10 cellular contexts compared by ENCODE assay signal in genomic region chr22:20298110-20298802, GRCh38. TPM values are rescaled to one million over a fixed set of nuclear protein-coding genes. Genes with fewer than 3 reads are reported as not detected.
DNase-seq lines count a peak whose midpoint lies in the region; ATAC-seq and TF ChIP-seq lines count a peak whose summit lies in the region.
"Had no signal": no experiment of that assay in that cellular context is flagged by ENCODE, and none has a peak within 500 bp of the region (broad histone marks: within the 10 kb centered on the region; RNA-seq: fewer than 3 reads in every experiment).

No MANE protein-coding gene starts in this region.

- H3K27ac Mint-ChIP-seq in Calu3 (ENCODE audit: unreplicated experiment) (no peak overlapping the region), T-cell (peak overlapping the region; percentile 17 to 55)

- POLR2A ChIA-PET in T-cell (lab: Charles Lee): no interaction called here

- H3K36me3 Mint-ChIP-seq in Calu3 (ENCODE audit: insufficient read depth, unreplicated experiment) (peaks cover 26% of the 10 kb centered on the region), T-cell (no peaks in the 10 kb centered on the region)

- 44 to 67% methylated on average over 19 to 24 of the region's 25 CpGs for WGBS in esophagus squamous epithelium, 2 donors
- 56% methylated on average over 25 of the region's 25 CpGs for WGBS in prostate gland

- DNase-seq in Calu3 (no peak), T-cell (peak in 1 of 34 experiments; percentile 9), esophagus squamous epithelium (lab: John Stamatoyannopoulos, UW) (no peak), prostate gland (ENCODE audit: low spot score) (no peak), posterior vena cava (ENCODE audit: low spot score) (no peak), NCI-H345 (lab: John Stamatoyannopoulos, UW) (no peak), substantia nigra (lab: John Stamatoyannopoulos, UW) (no peak)
- DNase-seq in activated effector memory CD4-positive, alpha-beta T cell treated with Interleukin-2 at 50 U/mL for 16 hours: no peak
- DNase-seq: NCI-H1694 had no signal

- CTCF ChIA-PET in Calu3 (lab: Charles Lee): interaction anchor here (0.5 kb wide), 1 partner anchor 237 kb away, joined by 3 read pairs; no protein-coding TSS in a partner anchor
- CTCF ChIA-PET in T-cell (lab: Charles Lee): no interaction called here

- BruUV-seq in Calu3 (replicated peaks; lab: Mats Ljungman, UMichigan): no TSS peak

- H3K27me3 Mint-ChIP-seq in Calu3 (ENCODE audit: unreplicated experiment) (peaks cover 90% of the 10 kb centered on the region), T-cell (no peaks in the 10 kb centered on the region)

- ATAC-seq in T-cell (replicated peaks in 1 of 4): no peak

- H3K27me3 ChIP-seq in esophagus squamous epithelium: peaks cover 0 to 28% (median 0%) of the 10 kb centered on the region in 4 donors
- no peaks in the 10 kb centered on the region for H3K27me3 ChIP-seq in prostate gland (replicated peaks; ENCODE audit: insufficient read depth)
- H3K27me3 ChIP-seq: ovary had no signal

- no peak for TF ChIP-seq CTCF in Calu3 (IDR thresholded peaks at IDR 0.05; ENCODE audit: unreplicated experiment)
- no peak for TF ChIP-seq CTCF in esophagus squamous epithelium (IDR thresholded peaks at IDR 0.05)
- TF ChIP-seq CTCF in prostate gland (IDR thresholded peaks at IDR 0.05): no peak

- H3K9me3 Mint-ChIP-seq in Calu3 (ENCODE audit: low read depth, unreplicated experiment) (no peaks in the 10 kb centered on the region), T-cell (no peaks in the 10 kb centered on the region)

- H3K4me1 ChIP-seq in esophagus squamous epithelium (peaks cover 4 to 21% (median 13%) of the 10 kb centered on the region in 3 donors), prostate gland (replicated peaks) (no peaks in the 10 kb centered on the region)

- H3K36me3 ChIP-seq in esophagus squamous epithelium (no peaks in the 10 kb centered on the region), prostate gland (no peaks in the 10 kb centered on the region)
- H3K36me3 ChIP-seq: ovary had no signal

- H3K4me1 Mint-ChIP-seq in Calu3 (ENCODE audit: low read depth, unreplicated experiment): peaks cover 15% of the 10 kb centered on the region
- H3K4me1 Mint-ChIP-seq in T-cell: peaks cover 11 to 21% (median 12%) of the 10 kb centered on the region in 3 donors

- intact Hi-C loops in Calu3 (cut with micrococcal nuclease; ENCODE audit: unreplicated experiment) (no loop called here), esophagus squamous epithelium (cut with DNase I) (no loop called here), prostate gland (cut with DNase I) (no loop called here), posterior vena cava (cut with DNase I) (no loop called here)

- H3K9me3 ChIP-seq in esophagus squamous epithelium: no peaks in the 10 kb centered on the region
- no peaks in the 10 kb centered on the region for H3K9me3 ChIP-seq in prostate gland
- H3K9me3 ChIP-seq: ovary had no signal

- H3K4me3 Mint-ChIP-seq in Calu3 (ENCODE audit: low read depth, unreplicated experiment) (peak overlapping the region; percentile 83), T-cell (peak overlapping the region; percentile 50 to 78 (median 69))

- TF ChIP-seq POLR2A in esophagus squamous epithelium (IDR thresholded peaks at IDR 0.05): no peak
- no peak for TF ChIP-seq POLR2A in prostate gland (IDR thresholded peaks at IDR 0.05)

- H3K4me3 ChIP-seq in esophagus squamous epithelium: peak overlapping the region; percentile 42 to 63 (median 57)
- H3K4me3 ChIP-seq in prostate gland: peak overlapping the region; percentile 34 to 46

- H3K27ac ChIP-seq in esophagus squamous epithelium: peak overlapping the region in 1 of 4 donors; percentile 74
- H3K27ac ChIP-seq in prostate gland: no peak overlapping the region
- H3K27ac ChIP-seq in substantia nigra (ENCODE audit: low read depth, low read length, poor library complexity, severe bottlenecking): no peak overlapping the region
- H3K27ac ChIP-seq: ovary had no signal

RNA-seq across cellular contexts. Expression of gene DGCR6L, which starts 21.6 kb away (rescaled TPM):
- total RNA-seq in Calu3 (2022) (35.0 and 39.6 TPM in 2 replicates), T-cell (10 to 100 TPM; 34.9 to 50.7 (median 46.7) TPM), esophagus squamous epithelium (10 to 100 TPM; 35.7 to 56.2 (median 49.2) TPM), prostate gland (100 to 1,000 TPM; 101 to 109 TPM), posterior vena cava (10 to 100 TPM; 25.7 to 27.1 TPM)

RNA-seq across cellular contexts. Expression of gene RTN4R, which starts 30.1 kb away (rescaled TPM):
- total RNA-seq in Calu3 (2022) (4.1 and 4.2 TPM in 2 replicates), T-cell (1 to 10 TPM in 3 of 5 donors, under 1 TPM in 2; 0.33 to 4.1 (median 2.5) TPM), esophagus squamous epithelium (1 to 10 TPM in 3 of 4 donors, under 1 TPM in 1; 0.97 to 3.9 (median 2.5) TPM), prostate gland (1 to 10 TPM; 4.4 to 6.0 TPM), posterior vena cava (under 1 TPM; 0.19 to 0.76 TPM)
